In the genomic region with DNA sequence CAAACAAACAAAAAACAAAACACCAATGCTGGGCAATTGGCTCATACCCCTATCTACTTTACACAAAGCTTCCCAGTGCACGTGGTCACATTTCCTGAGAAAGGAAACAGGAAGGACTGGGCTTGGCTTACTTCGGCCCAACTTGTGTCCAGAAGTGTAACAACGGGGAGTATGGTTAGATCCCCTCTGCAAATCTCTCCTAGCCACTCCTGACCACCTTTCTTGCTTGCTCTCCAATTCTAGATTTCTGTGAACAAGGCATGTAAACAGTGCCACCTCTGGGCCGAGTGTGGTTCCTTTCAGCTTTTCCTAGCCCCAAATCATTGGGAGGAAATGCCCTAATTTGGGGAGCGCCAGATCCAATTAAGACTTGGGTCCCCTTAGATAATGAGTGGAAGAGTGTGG, we compare ENCODE assay signal across 10 cellular contexts. TPM values are rescaled to one million over a fixed set of nuclear protein-coding genes. Genes with fewer than 3 reads are reported as not detected.
DNase-seq lines count a peak whose midpoint lies in the region; ATAC-seq, FAIRE-seq and TF ChIP-seq lines count a peak whose summit lies in the region.
"Had no signal": no experiment of that assay in that cellular context is flagged by ENCODE, and none has a peak within 500 bp of the region (broad histone marks: within the 10 kb centered on the region; RNA-seq: fewer than 3 reads in every experiment).

No MANE protein-coding gene starts in this region.

- H3K36me3 Mint-ChIP-seq in activated CD4-positive, alpha-beta T cell treated with anti-CD3 and anti-CD28 coated beads, Interleukin-2, amount 10 ng/mL, durations not matched to agents 7 days and 5 days (ENCODE audit: low read depth): peaks cover 7% of the 10 kb centered on the region

- intact Hi-C loops in kidney (cut with DNase I): no loop called here

- H3K27ac ChIP-seq in kidney (ENCODE audit: low read depth in 2 of 2, low read length in 2 of 2): no peak overlapping the region
- peak overlapping the region; percentile 26 to 64 (median 54) for H3K27ac ChIP-seq in upper lobe of left lung

- 37 to 48% methylated on average over 5 of the region's 5 CpGs for WGBS in upper lobe of left lung, 2 donors

- no peak overlapping the region for H3K4me3 ChIP-seq in astrocyte of the spinal cord (ENCODE audit: low read depth, low read length)
- no peak overlapping the region for H3K4me3 ChIP-seq in kidney (ENCODE audit: low read length in 2 of 2)
- H3K4me3 ChIP-seq in upper lobe of left lung: no peak overlapping the region

- H3K9me3 Mint-ChIP-seq in activated CD4-positive, alpha-beta T cell treated with anti-CD3 and anti-CD28 coated beads, Interleukin-2, amount 10 ng/mL, durations not matched to agents 7 days and 5 days: no peaks in the 10 kb centered on the region

- ATAC-seq in upper lobe of left lung (ENCODE audit: low FRiP score in 2 of 2): peak; percentile 28 to 42
- no peak for ATAC-seq in HG02610 (IDR thresholded peaks at IDR 0.05; ENCODE audit: unreplicated experiment)

- POLR2A ChIA-PET in activated CD4-positive, alpha-beta T cell treated with anti-CD3 and anti-CD28 coated beads, Interleukin-2, amount 10 ng/mL, durations not matched to agents 7 days and 5 days (lab: Charles Lee): no interaction called here

- no peak for TF ChIP-seq EP300 in upper lobe of left lung (IDR thresholded peaks at IDR 0.05)

- FAIRE-seq in kidney (lab: Jason Lieb, UNC): no peak

- in situ Hi-C loops in astrocyte of the spinal cord (cut with HindIII; ENCODE audit: low sequenced_read_pairs): no loop called here

- no peak overlapping the region for H3K4me3 Mint-ChIP-seq in activated CD4-positive, alpha-beta T cell treated with anti-CD3 and anti-CD28 coated beads, Interleukin-2, amount 10 ng/mL, durations not matched to agents 7 days and 5 days

- H3K9me3 ChIP-seq in kidney (ENCODE audit: control insufficient read depth in 1 of 2, low read length in 2 of 2): no peaks in the 10 kb centered on the region
- H3K9me3 ChIP-seq in upper lobe of left lung: no peaks in the 10 kb centered on the region

- H3K36me3 ChIP-seq in kidney (ENCODE audit: control insufficient read depth in 1 of 2, insufficient read depth in 2 of 2, low read length in 2 of 2) (peaks cover 0 to 5% of the 10 kb centered on the region in 2 donors), upper lobe of left lung (peaks cover 0 to 20% (median 13%) of the 10 kb centered on the region in 4 donors)

- H3K4me1 ChIP-seq in kidney (ENCODE audit: control insufficient read depth in 1 of 2, insufficient read depth in 1 of 2, low read depth in 1 of 2, low read length in 2 of 2) (peaks cover 2 to 3% of the 10 kb centered on the region in 2 donors), upper lobe of left lung (peaks cover 11 to 16% (median 14%) of the 10 kb centered on the region in 4 donors)

- peak; percentile 16 for DNase-seq in activated CD4-positive, alpha-beta T cell treated with anti-CD3 and anti-CD28 coated beads, Interleukin-2, amount 10 ng/mL, durations not matched to agents 7 days and 5 days
- no peak for DNase-seq in activated CD4-positive, alpha-beta T cell treated with anti-CD3 and anti-CD28 coated beads for 48 hours
- DNase-seq in astrocyte of the spinal cord (ENCODE audit: low read depth, low spot score): no peak
- no peak for DNase-seq in kidney
- DNase-seq in upper lobe of left lung: peak in 1 of 2 donors; percentile 51
- no peak for DNase-seq in NCI-H187 treated with DMSO at 0.1 percent for 48 hours (lab: John Stamatoyannopoulos, UW)
- no peak for DNase-seq in mucosa of gallbladder (ENCODE audit: low spot score)
- DNase-seq: activated naive CD4-positive, alpha-beta T cell; DMS79 had no signal

- no peak overlapping the region for H3K27ac Mint-ChIP-seq in activated CD4-positive, alpha-beta T cell treated with anti-CD3 and anti-CD28 coated beads, Interleukin-2, amount 10 ng/mL, durations not matched to agents 7 days and 5 days

- no peaks in the 10 kb centered on the region for H3K27me3 ChIP-seq in upper lobe of left lung

- CTCF ChIA-PET in activated CD4-positive, alpha-beta T cell treated with anti-CD3 and anti-CD28 coated beads, Interleukin-2, amount 10 ng/mL, durations not matched to agents 7 days and 5 days (lab: Charles Lee): interaction anchor here (1.0 to 1.2 kb wide), 2 partner anchors 10 to 58 kb away, joined by 3 to 6 read pairs; no protein-coding TSS in a partner anchor

- peak overlapping the region in 1 of 2 donors; percentile 25 for H3K9ac ChIP-seq in kidney (ENCODE audit: low read length in 2 of 2)

- no peak for TF ChIP-seq POLR2A in upper lobe of left lung (IDR thresholded peaks at IDR 0.05)

- no peaks in the 10 kb centered on the region for H3K4me1 Mint-ChIP-seq in activated CD4-positive, alpha-beta T cell treated with anti-CD3 and anti-CD28 coated beads, Interleukin-2, amount 10 ng/mL, durations not matched to agents 7 days and 5 days

- no peaks in the 10 kb centered on the region for H3K27me3 Mint-ChIP-seq in activated CD4-positive, alpha-beta T cell treated with anti-CD3 and anti-CD28 coated beads, Interleukin-2, amount 10 ng/mL, durations not matched to agents 7 days and 5 days

- TF ChIP-seq CTCF in astrocyte of the spinal cord (IDR thresholded peaks at IDR 0.05; ENCODE audit: low read depth, low read length) (peak; percentile 36), kidney (IDR thresholded peaks at IDR 0.05; ENCODE audit: borderline replicate concordance, extremely low read depth, insufficient read depth) (peak; percentile 21), upper lobe of left lung (IDR thresholded peaks at IDR 0.05) (peak in 5 of 6 experiments; percentile 25 to 49 (median 37))

RNA-seq across cellular contexts. Expression of a gene that starts 21.0 kb away (rescaled TPM):
- total RNA-seq in activated CD4-positive, alpha-beta T cell treated with anti-CD3 and anti-CD28 coated beads, Interleukin-2, amount 10 ng/mL, durations not matched to agents 7 days and 5 days: 10 to 100 TPM in 1 of 2 experiments, 1 to 10 TPM in 1; 9.0 to 10.7 TPM
- 16.8 TPM for total RNA-seq in kidney
- 5.4 TPM for polyA plus RNA-seq in kidney (ENCODE audit: insufficient read depth, low read depth, low replicate concordance)
- 10 to 100 TPM; 19.0 to 33.3 (median 29.5) TPM for total RNA-seq in upper lobe of left lung
- 18.6 TPM for total RNA-seq in mucosa of gallbladder

RNA-seq across cellular contexts. Expression of a gene that starts 36.5 kb away (rescaled TPM):
- total RNA-seq in activated CD4-positive, alpha-beta T cell treated with anti-CD3 and anti-CD28 coated beads, Interleukin-2, amount 10 ng/mL, durations not matched to agents 7 days and 5 days: 1 to 10 TPM; 5.8 to 6.2 TPM
- total RNA-seq in kidney: 7.0 TPM
- polyA plus RNA-seq in kidney (ENCODE audit: insufficient read depth, low read depth, low replicate concordance): 2.1 TPM
- 10 to 100 TPM in 5 of 6 donors, 1 to 10 TPM in 1; 8.9 to 20.2 (median 15.4) TPM for total RNA-seq in upper lobe of left lung
- total RNA-seq in mucosa of gallbladder: 9.4 TPM

RNA-seq across cellular contexts. Expression of a gene that starts 45.6 kb away (rescaled TPM):
- 10 to 100 TPM; 20.1 to 21.6 TPM for total RNA-seq in activated CD4-positive, alpha-beta T cell treated with anti-CD3 and anti-CD28 coated beads, Interleukin-2, amount 10 ng/mL, durations not matched to agents 7 days and 5 days
- 30.0 TPM for total RNA-seq in kidney
- 9.7 TPM for polyA plus RNA-seq in kidney (ENCODE audit: insufficient read depth, low read depth, low replicate concordance)
- 10 to 100 TPM; 20.4 to 38.2 (median 28.9) TPM for total RNA-seq in upper lobe of left lung
- 20.9 TPM for total RNA-seq in mucosa of gallbladder

Comparison
In these comparisons a context has a peak if more than half of its experiments do, and no peak if none do; other contexts are left out.
1. H3K27ac ChIP-seq: peak in upper lobe of left lung (4 of 4); none in kidney (0 of 2).
2. Peak in every context shown above with its lines, with median percentiles within 50 percentile points of each other: CTCF ChIP-seq.